In the genomic region with DNA sequence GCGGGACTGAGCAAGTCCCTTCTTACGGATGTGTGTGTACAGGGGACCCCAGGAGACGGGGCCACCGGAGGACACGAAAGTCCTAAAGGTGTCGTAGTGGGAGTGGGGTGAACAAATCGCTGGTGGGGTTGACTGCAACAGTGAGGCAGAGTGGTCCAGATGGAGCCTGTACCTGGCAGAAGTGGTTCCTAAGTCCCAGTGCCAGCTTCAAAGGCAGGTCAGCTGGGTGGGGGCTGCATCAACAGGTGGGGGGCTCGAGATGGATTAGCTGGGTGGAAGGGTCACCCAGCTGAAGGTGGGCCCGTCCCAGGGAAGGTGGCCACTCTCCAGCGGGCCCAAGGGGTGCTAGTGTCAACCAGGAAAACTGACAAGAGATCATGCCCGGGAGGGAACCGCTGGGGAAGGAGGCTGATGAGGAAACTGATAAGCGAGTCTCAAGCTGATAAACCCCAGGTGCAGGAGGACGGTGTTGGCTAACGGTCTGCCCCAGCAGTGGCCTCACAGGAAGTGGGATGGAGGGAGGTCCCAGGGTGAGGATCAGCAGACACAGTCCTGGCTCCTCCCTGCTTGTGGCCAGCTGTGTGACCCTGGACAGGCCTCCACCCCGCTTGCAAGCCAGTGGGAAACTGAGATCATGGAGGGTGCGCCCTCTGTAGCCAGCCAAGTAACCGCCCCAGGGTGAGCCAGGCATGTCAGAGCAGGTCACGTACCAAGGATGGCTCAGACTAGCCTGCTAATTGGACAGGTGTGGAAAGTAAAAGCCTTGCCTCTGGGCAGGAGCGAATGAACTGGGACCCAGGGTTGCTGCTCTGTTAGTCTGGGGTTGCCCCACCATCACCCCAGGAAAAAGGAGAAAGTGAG, we compare ENCODE assay signal across 8 cellular contexts. TPM values are rescaled to one million over a fixed set of nuclear protein-coding genes. Genes with fewer than 3 reads are reported as not detected.
DNase-seq lines count a peak whose midpoint lies in the region; ATAC-seq and TF ChIP-seq lines count a peak whose summit lies in the region.

No MANE protein-coding gene starts in this region.

- H3K27me3 Mint-ChIP-seq in activated T-helper 1 cell treated with anti-CD3 and anti-CD28 coated beads, Interleukin-12 subunit alpha, Interleukin-12 subunit beta, Interleukin-2, Interleukin-4 antibody, amounts not matched to agents 30 ng/mL and 10 ng/mL and 1 ng/mL, durations not matched to agents 14 hours and 24 hours and 36 hours (ENCODE audit: insufficient read depth): no peaks in the 10 kb centered on the region

- peaks cover 6% of the 10 kb centered on the region for H3K36me3 Mint-ChIP-seq in activated T-helper 1 cell treated with anti-CD3 and anti-CD28 coated beads, Interleukin-12 subunit alpha, Interleukin-12 subunit beta, Interleukin-2, Interleukin-4 antibody, amounts not matched to agents 30 ng/mL and 10 ng/mL and 1 ng/mL, durations not matched to agents 14 hours and 24 hours and 36 hours (ENCODE audit: low read depth)

- H3K9me3 Mint-ChIP-seq in activated T-helper 1 cell treated with anti-CD3 and anti-CD28 coated beads, Interleukin-12 subunit alpha, Interleukin-12 subunit beta, Interleukin-2, Interleukin-4 antibody, amounts not matched to agents 30 ng/mL and 10 ng/mL and 1 ng/mL, durations not matched to agents 14 hours and 24 hours and 36 hours: no peaks in the 10 kb centered on the region

- intact Hi-C loops in activated T-helper 1 cell treated with anti-CD3 and anti-CD28 coated beads, Interleukin-12 subunit alpha, Interleukin-12 subunit beta, Interleukin-2, Interleukin-4 antibody, amounts not matched to agents 30 ng/mL and 10 ng/mL and 1 ng/mL, durations not matched to agents 14 hours and 24 hours and 36 hours (cut with micrococcal nuclease): loop anchor here (1.0 to 10.0 kb wide), 2 partner anchors 7 to 495 kb away; a partner anchor contains a TSS

- H3K27ac Mint-ChIP-seq in activated T-helper 1 cell treated with anti-CD3 and anti-CD28 coated beads, Interleukin-12 subunit alpha, Interleukin-12 subunit beta, Interleukin-2, Interleukin-4 antibody, amounts not matched to agents 30 ng/mL and 10 ng/mL and 1 ng/mL, durations not matched to agents 14 hours and 24 hours and 36 hours: peak overlapping the region; percentile 76

- DNase-seq in activated naive CD4-positive, alpha-beta T cell treated with Interleukin-2 at 50 U/mL for 16 hours: peak; percentile 28
- no peak for DNase-seq in activated naive CD4-positive, alpha-beta T cell treated with anti-CD3 and anti-CD28 coated beads, Interleukin-2, amount 50 U/mL, for 16 hours
- DNase-seq in NCI-H345 treated with DMSO at 0.1 percent for 48 hours (lab: John Stamatoyannopoulos, UW; ENCODE audit: unreplicated experiment) (peak; percentile 48), germinal center (ENCODE audit: low spot score) (peak; percentile 21), omental fat pad (ENCODE audit: low spot score) (peak; percentile 41), COLO829 (ENCODE audit: low spot score) (no peak)
- peak; percentile 40 for DNase-seq in activated T-helper 1 cell treated with anti-CD3 and anti-CD28 coated beads, Interleukin-12 subunit alpha, Interleukin-12 subunit beta, Interleukin-2, Interleukin-4 antibody, amounts not matched to agents 30 ng/mL and 10 ng/mL and 1 ng/mL, durations not matched to agents 14 hours and 24 hours and 36 hours (ENCODE audit: low spot score)

- peak overlapping the region; percentile 92 for H3K4me3 Mint-ChIP-seq in activated T-helper 1 cell treated with anti-CD3 and anti-CD28 coated beads, Interleukin-12 subunit alpha, Interleukin-12 subunit beta, Interleukin-2, Interleukin-4 antibody, amounts not matched to agents 30 ng/mL and 10 ng/mL and 1 ng/mL, durations not matched to agents 14 hours and 24 hours and 36 hours

- peaks cover 10% of the 10 kb centered on the region for H3K4me1 Mint-ChIP-seq in activated T-helper 1 cell treated with anti-CD3 and anti-CD28 coated beads, Interleukin-12 subunit alpha, Interleukin-12 subunit beta, Interleukin-2, Interleukin-4 antibody, amounts not matched to agents 30 ng/mL and 10 ng/mL and 1 ng/mL, durations not matched to agents 14 hours and 24 hours and 36 hours (ENCODE audit: low read depth)

- no peak for TF ChIP-seq CTCF in omental fat pad (IDR thresholded peaks at IDR 0.05)

- ATAC-seq in HG02588 (IDR thresholded peaks at IDR 0.05; ENCODE audit: unreplicated experiment) (peak; percentile 39), omental fat pad (ENCODE audit: low FRiP score) (peak; percentile 53)

RNA-seq across cellular contexts. Expression of a gene that starts 1.0 kb away (rescaled TPM):
- 11.1 and 11.5 TPM in 2 replicates for total RNA-seq in activated T-helper 1 cell treated with anti-CD3 and anti-CD28 coated beads, Interleukin-12 subunit alpha, Interleukin-12 subunit beta, Interleukin-2, Interleukin-4 antibody, amounts not matched to agents 30 ng/mL and 10 ng/mL and 1 ng/mL, durations not matched to agents 14 hours and 24 hours and 36 hours
- total RNA-seq in omental fat pad: 10 to 100 TPM; 15.5 to 42.6 (median 33.9) TPM

RNA-seq across cellular contexts. Expression of a gene that starts 7.7 kb away (rescaled TPM):
- total RNA-seq in activated T-helper 1 cell treated with anti-CD3 and anti-CD28 coated beads, Interleukin-12 subunit alpha, Interleukin-12 subunit beta, Interleukin-2, Interleukin-4 antibody, amounts not matched to agents 30 ng/mL and 10 ng/mL and 1 ng/mL, durations not matched to agents 14 hours and 24 hours and 36 hours: 34.0 and 38.8 TPM in 2 replicates
- total RNA-seq in omental fat pad: 10 to 100 TPM in 2 of 4 donors, 1 to 10 TPM in 2; 5.3 to 13.6 (median 9.2) TPM

RNA-seq across cellular contexts. Expression of a gene that starts 26.5 kb away (rescaled TPM):
- total RNA-seq in activated T-helper 1 cell treated with anti-CD3 and anti-CD28 coated beads, Interleukin-12 subunit alpha, Interleukin-12 subunit beta, Interleukin-2, Interleukin-4 antibody, amounts not matched to agents 30 ng/mL and 10 ng/mL and 1 ng/mL, durations not matched to agents 14 hours and 24 hours and 36 hours: 32.7 and 33.2 TPM in 2 replicates
- total RNA-seq in omental fat pad: 1 to 10 TPM; 4.7 to 9.1 (median 6.9) TPM

RNA-seq across cellular contexts. Expression of a gene that starts 35.1 kb away (rescaled TPM):
- 2.1 and 3.3 TPM in 2 replicates for total RNA-seq in activated T-helper 1 cell treated with anti-CD3 and anti-CD28 coated beads, Interleukin-12 subunit alpha, Interleukin-12 subunit beta, Interleukin-2, Interleukin-4 antibody, amounts not matched to agents 30 ng/mL and 10 ng/mL and 1 ng/mL, durations not matched to agents 14 hours and 24 hours and 36 hours
- 10 to 100 TPM; 23.2 to 45.3 (median 33.0) TPM for total RNA-seq in omental fat pad

RNA-seq across cellular contexts. Expression of a gene that starts 53.5 kb away (rescaled TPM):
- total RNA-seq in activated T-helper 1 cell treated with anti-CD3 and anti-CD28 coated beads, Interleukin-12 subunit alpha, Interleukin-12 subunit beta, Interleukin-2, Interleukin-4 antibody, amounts not matched to agents 30 ng/mL and 10 ng/mL and 1 ng/mL, durations not matched to agents 14 hours and 24 hours and 36 hours: 0.23 and 0.29 TPM in 2 replicates
- 1 to 10 TPM; 1.7 to 3.5 (median 2.3) TPM for total RNA-seq in omental fat pad

Comparison
In these comparisons a context has a peak if more than half of its experiments do, and no peak if none do; other contexts are left out.
1. DNase-seq: peak in activated naive CD4-positive, alpha-beta T cell treated with Interleukin-2 at 50 U/mL for 16 hours (single experiment), NCI-H345 treated with DMSO at 0.1 percent for 48 hours (single experiment), activated T-helper 1 cell treated with anti-CD3 and anti-CD28 coated beads, Interleukin-12 subunit alpha, Interleukin-12 subunit beta, Interleukin-2, Interleukin-4 antibody, amounts not matched to agents 30 ng/mL and 10 ng/mL and 1 ng/mL, durations not matched to agents 14 hours and 24 hours and 36 hours (single experiment), germinal center (single experiment) and omental fat pad (single experiment); none in activated naive CD4-positive, alpha-beta T cell treated with anti-CD3 and anti-CD28 coated beads, Interleukin-2, amount 50 U/mL, for 16 hours (single experiment) and COLO829 (single experiment).